Comparison of ENCODE assay signal across 2 cellular contexts in the genomic region with DNA sequence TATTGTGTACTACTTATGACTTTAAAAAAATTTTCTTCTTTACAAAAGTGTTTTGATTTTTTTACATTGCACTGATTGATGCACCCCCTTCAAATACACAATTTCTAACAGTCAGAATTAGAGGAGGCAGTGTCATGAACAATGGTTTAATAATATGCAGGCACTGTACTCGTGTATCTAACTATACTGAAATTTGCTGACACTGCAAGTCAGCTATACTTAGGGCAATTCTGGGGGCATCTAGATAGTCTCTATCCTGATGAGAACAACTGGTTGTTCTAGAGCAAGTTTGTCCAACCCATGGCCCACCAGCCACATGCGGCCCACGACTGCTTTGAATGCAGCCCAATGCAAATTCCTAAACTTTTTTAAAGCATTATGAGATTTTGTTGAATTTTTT.
TF ChIP-seq lines count a peak whose summit lies in the region.

No MANE protein-coding gene starts in this region.

TF ChIP-seq in A549, 52 proteins besides CTCF, POLR2A, EP300 and RAD21 (continued from another document):
- TF ChIP-seq, protein P1, sequence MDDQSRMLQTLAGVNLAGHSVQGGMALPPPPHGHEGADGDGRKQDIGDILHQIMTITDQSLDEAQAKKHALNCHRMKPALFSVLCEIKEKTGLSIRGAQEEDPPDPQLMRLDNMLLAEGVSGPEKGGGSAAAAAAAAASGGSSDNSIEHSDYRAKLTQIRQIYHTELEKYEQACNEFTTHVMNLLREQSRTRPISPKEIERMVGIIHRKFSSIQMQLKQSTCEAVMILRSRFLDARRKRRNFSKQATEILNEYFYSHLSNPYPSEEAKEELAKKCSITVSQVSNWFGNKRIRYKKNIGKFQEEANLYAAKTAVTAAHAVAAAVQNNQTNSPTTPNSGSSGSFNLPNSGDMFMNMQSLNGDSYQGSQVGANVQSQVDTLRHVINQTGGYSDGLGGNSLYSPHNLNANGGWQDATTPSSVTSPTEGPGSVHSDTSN (IDR thresholded peaks at IDR 0.05) = no peak

TF ChIP-seq in K562, 482 proteins besides CTCF, POLR2A, EP300 and RAD21 (continued from another document):
- TF ChIP-seq CREB5 (CRISPR knock-in tag; IDR thresholded peaks at IDR 0.05) = no peak
- no peak for TF ChIP-seq ZNF197 (CRISPR knock-in tag; IDR thresholded peaks at IDR 0.05; ENCODE audit: low read depth)
- TF ChIP-seq MAFG (tag; conservative IDR thresholded peaks at IDR 0.05) = peak; percentile 58
- no peak for TF ChIP-seq CREBBP (IDR thresholded peaks at IDR 0.05; ENCODE audit: low read depth, low read length)
- peak; percentile 84 for TF ChIP-seq MAFK (IDR thresholded peaks at IDR 0.05; ENCODE audit: low read length)
TF ChIP-seq in K562: peak in this region for 5.
